In genomic region chr10:69734797-69735468, GRCh38 we compare ENCODE assay signal across 15 cellular contexts.
DNase-seq lines count a peak whose midpoint lies in the region; ATAC-seq, FAIRE-seq and TF ChIP-seq lines count a peak whose summit lies in the region.
"Had no signal": no experiment of that assay in that cellular context is flagged by ENCODE, and none has a peak within 500 bp of the region (broad histone marks: within the 10 kb centered on the region; RNA-seq: fewer than 3 reads in every experiment).

No MANE protein-coding gene starts in this region.

- in situ Hi-C loops in K562 (cut with MboI), result no loop called here

- intact Hi-C loops in OCI-LY7 (cut with micrococcal nuclease; ENCODE audit: unreplicated experiment) (no loop called here), K562 (cut with micrococcal nuclease) (no loop called here), aorta (cut with DNase I) (loop anchor here (5.0 kb wide), 1 partner anchor 67 kb away; the partner anchor contains the start of gene COL13A1 (in 2 of the 2))

- FAIRE-seq in K562 (lab: Jason Lieb, UNC), result no peak
- FAIRE-seq: kidney had no signal

- no peak for TF ChIP-seq CTCF in OCI-LY7 (conservative IDR thresholded peaks at IDR 0.05; ENCODE audit: low read length)
- no peak for TF ChIP-seq CTCF in K562 (IDR thresholded peaks at IDR 0.05 in 2 of 3, conservative IDR thresholded peaks at IDR 0.05 in 1 of 3; ENCODE audit: insufficient read depth in 2 of 3, low read depth in 1 of 3, low read length in 3 of 3)

- no peak overlapping the region for H3K4me2 ChIP-seq in OCI-LY7 (ENCODE audit: low read length)
- H3K4me2 ChIP-seq in K562 (ENCODE audit: insufficient read depth, low read length), result peak overlapping the region; percentile 58

- H3K36me3 ChIP-seq in OCI-LY7 (ENCODE audit: insufficient read depth, low read length), result no peaks in the 10 kb centered on the region
- no peaks in the 10 kb centered on the region for H3K36me3 ChIP-seq in K562 (ENCODE audit: control insufficient read depth, insufficient read depth, low read length)
- H3K36me3 ChIP-seq in aorta (ENCODE audit: control insufficient read depth in 1 of 2, insufficient read depth in 2 of 2, low read length in 1 of 2), result no peaks in the 10 kb centered on the region

- POLR2A ChIA-PET in OCI-LY7 (lab: Charles Lee), result no interaction called here
- POLR2A ChIA-PET in K562 (lab: Yijun Ruan, JAX), result interaction anchor here (1.4 kb wide), 1 partner anchor 16 kb away, joined by 3 read pairs; no protein-coding TSS in a partner anchor

- H3K9me1 ChIP-seq in K562 (ENCODE audit: control insufficient read depth, insufficient read depth, low read length), result no peaks in the 10 kb centered on the region

- no peaks in the 10 kb centered on the region for H3K9me2 ChIP-seq in OCI-LY7 (ENCODE audit: insufficient read depth, low read length)

- no peak; a peak in 1 of 4 replicates for TF ChIP-seq RAD21 in K562 (CRISPR knock-in tag; conservative IDR thresholded peaks at IDR 0.05 in 1 of 2, IDR thresholded peaks at IDR 0.05 in 1 of 2)

- peak; percentile 36 for DNase-seq in stimulated activated CD4-positive, alpha-beta T cell treated with anti-CD3 and anti-CD28 coated beads, Interleukin-1b, Interleukin-23, amount 100 ng/mL, for 48 hours
- no peak for DNase-seq in stimulated activated CD4-positive, alpha-beta T cell treated with anti-CD3 and anti-CD28 coated beads, Interleukin-4, amount 100 ng/mL, for 24 hours
- DNase-seq in OCI-LY7 (ENCODE audit: low spot score), result peak; percentile 22
- DNase-seq in K562 (ENCODE audit: extremely low read depth in 1 of 4, low spot score in 3 of 4), result peak in 1 of 4 experiments; percentile 27
- no peak for DNase-seq in aorta
- DNase-seq in GDM1 (lab: John Stamatoyannopoulos, UW), result no peak
- no peak for DNase-seq in activated effector memory CD4-positive, alpha-beta T cell treated with Interleukin-2 at 50 U/mL for 16 hours
- DNase-seq: foreskin fibroblast, H9, kidney, naive B cell, NCI-H226 had no signal

- ATAC-seq in K562 (peak; percentile 79), aorta (ENCODE audit: low FRiP score) (no peak), HG02981 (IDR thresholded peaks at IDR 0.05; ENCODE audit: unreplicated experiment) (no peak)

- H3K79me2 ChIP-seq in OCI-LY7 (ENCODE audit: insufficient read depth, low read depth, low read length), result no peaks in the 10 kb centered on the region
- H3K79me2 ChIP-seq in K562 (ENCODE audit: control insufficient read depth, insufficient read depth, low read length), result no peaks in the 10 kb centered on the region

- CTCF ChIA-PET in OCI-LY7 (lab: Charles Lee; ENCODE audit: unreplicated experiment), result no interaction called here
- CTCF ChIA-PET in K562 (lab: Yijun Ruan, JAX; ENCODE audit: low intra/inter-chr PET ratio), result no interaction called here

- no peak for TF ChIP-seq POLR2A in K562 (conservative IDR thresholded peaks at IDR 0.05)

- H3K4me3 ChIP-seq in OCI-LY7 (ENCODE audit: low read depth, low read length, poor library complexity, severe bottlenecking) (no peak overlapping the region), K562 (no peak overlapping the region), aorta (ENCODE audit: low read length in 2 of 2) (no peak overlapping the region)
- H3K4me3 ChIP-seq: skin epidermis had no signal

- 8% methylated on average over 9 of the region's 9 CpGs for WGBS in K562 (ENCODE audit: insufficient coverage, low coverage, missing lambda C conversion rate)
- WGBS in aorta, 2 donors, result 65 to 67% methylated on average over 9 of the region's 9 CpGs

- BruUV-seq in OCI-LY7 (replicated peaks; lab: Mats Ljungman, UMichigan), result no TSS peak
- BruUV-seq in K562 (replicated peaks; lab: Mats Ljungman, UMichigan), result no TSS peak

- H3K9me3 ChIP-seq in OCI-LY7 (ENCODE audit: low read length), result no peaks in the 10 kb centered on the region
- H3K9me3 ChIP-seq in K562 (replicated peaks; ENCODE audit: control insufficient read depth, insufficient read depth, low read depth, low read length), result no peaks in the 10 kb centered on the region
- no peaks in the 10 kb centered on the region for H3K9me3 ChIP-seq in aorta (ENCODE audit: control insufficient read depth, low read length)

- H3K27me3 ChIP-seq in K562 (ENCODE audit: control insufficient read depth in 2 of 2, insufficient read depth in 2 of 2, low read length in 2 of 2), result peaks cover 0 to 25% of the 10 kb centered on the region in 2 experiments; a peak in 2 of 5 replicates
- H3K27me3 ChIP-seq in aorta (ENCODE audit: control insufficient read depth in 1 of 2, insufficient read depth in 2 of 2, low read length in 1 of 2), result no peaks in the 10 kb centered on the region

- H3K27ac ChIP-seq in OCI-LY7 (ENCODE audit: low read depth, low read length, poor library complexity, severe bottlenecking), result no peak overlapping the region
- no peak overlapping the region for H3K27ac ChIP-seq in K562 (ENCODE audit: extremely low read depth, low read depth, low read length)
- peak overlapping the region; percentile 57 to 65 for H3K27ac ChIP-seq in aorta (ENCODE audit: low read depth in 1 of 2, low read length in 2 of 2)
- H3K27ac ChIP-seq: VCaP had no signal

- peak overlapping the region in 1 of 2 experiments; percentile 19; a peak in 2 of 4 replicates for H3K9ac ChIP-seq in K562 (ENCODE audit: insufficient read depth in 1 of 2, low read depth in 2 of 2, low read length in 2 of 2)

- H3K4me1 ChIP-seq in OCI-LY7 (ENCODE audit: insufficient read depth, low read length, poor library complexity, severe bottlenecking), result peaks cover 8% of the 10 kb centered on the region
- peaks cover 6 to 18% of the 10 kb centered on the region in 2 experiments for H3K4me1 ChIP-seq in K562 (replicated peaks in 1 of 2; ENCODE audit: control insufficient read depth in 2 of 2, insufficient read depth in 2 of 2, low read length in 2 of 2)
- H3K4me1 ChIP-seq in aorta (ENCODE audit: control insufficient read depth in 1 of 2, insufficient read depth in 2 of 2, low read length in 2 of 2), result peaks cover 0 to 2% of the 10 kb centered on the region in 2 donors

- TF ChIP-seq EP300 in K562 (IDR thresholded peaks at IDR 0.05; ENCODE audit: low read length), result peak; percentile 78

- peak overlapping the region; percentile 44; the same call in 1 of the 2 replicates for H2AFZ ChIP-seq in OCI-LY7 (ENCODE audit: low read length)
- 0 out of 2 replicates have a peak overlapping the region, but pooled peaks have one; percentile 23 for H2AFZ ChIP-seq in K562 (ENCODE audit: low read depth, low read length)

- H4K20me1 ChIP-seq in OCI-LY7 (ENCODE audit: insufficient read depth, low read length), result no peaks in the 10 kb centered on the region
- peaks cover 4% of the 10 kb centered on the region for H4K20me1 ChIP-seq in K562 (replicated peaks; ENCODE audit: control insufficient read depth, insufficient read depth, low read length)

TF ChIP-seq in K562, 482 proteins besides CTCF, POLR2A, EP300 and RAD21 (continues in another document):
- TF ChIP-seq MAX (CRISPR knock-in tag; IDR thresholded peaks at IDR 0.05) (no peak), ESRRA (IDR thresholded peaks at IDR 0.05; ENCODE audit: borderline replicate concordance, low read depth) (peak; percentile 99; the same call in 1 of the 2 replicates), ELF2 (CRISPR knock-in tag; IDR thresholded peaks at IDR 0.05) (no peak), ARNT (IDR thresholded peaks at IDR 0.05) (0 out of 4 replicates have a peak, but pooled peaks of 1 of the 2 experiments have one; percentile 23), SMARCA4 (IDR thresholded peaks at IDR 0.05) (peak; percentile 62; the same call in 1 of the 2 replicates), TEAD4 (IDR thresholded peaks at IDR 0.05; ENCODE audit: low read length) (peak; percentile 56; the same call in 1 of the 2 replicates), TEAD4 (CRISPR knock-in tag; IDR thresholded peaks at IDR 0.05; ENCODE audit: borderline replicate concordance) (no peak), MYC (IDR thresholded peaks at IDR 0.05; ENCODE audit: low read depth, low read length) (peak; percentile 67), MYC (CRISPR knock-in tag; IDR thresholded peaks at IDR 0.05; ENCODE audit: borderline replicate concordance, low read depth) (no peak), MAZ (CRISPR knock-in tag; conservative IDR thresholded peaks at IDR 0.05 in 1 of 2, IDR thresholded peaks at IDR 0.05 in 1 of 2) (0 out of 4 replicates have a peak, but pooled peaks of 1 of the 2 experiments have one; percentile 26), STAT5B (CRISPR knock-in tag; IDR thresholded peaks at IDR 0.05) (no peak), CXXC5 (CRISPR knock-in tag; IDR thresholded peaks at IDR 0.05) (0 out of 2 replicates have a peak, but pooled peaks have one; percentile 23), MEF2A (IDR thresholded peaks at IDR 0.05; ENCODE audit: control insufficient read depth, low read depth, low read length) (no peak), RBFOX2 (IDR thresholded peaks at IDR 0.05; ENCODE audit: low read depth, low read length) (peak; percentile 27; the same call in 1 of the 2 replicates), ATF4 (CRISPR knock-in tag; IDR thresholded peaks at IDR 0.05) (peak; percentile 99)

Comparison
In these comparisons a context has a peak if more than half of its experiments do, and no peak if none do; other contexts are left out.
1. DNase-seq: peak in stimulated activated CD4-positive, alpha-beta T cell treated with anti-CD3 and anti-CD28 coated beads, Interleukin-1b, Interleukin-23, amount 100 ng/mL, for 48 hours (single experiment) and OCI-LY7 (single experiment); none in stimulated activated CD4-positive, alpha-beta T cell treated with anti-CD3 and anti-CD28 coated beads, Interleukin-4, amount 100 ng/mL, for 24 hours (single experiment), aorta (0 of 2), GDM1 (single experiment) and activated effector memory CD4-positive, alpha-beta T cell treated with Interleukin-2 at 50 U/mL for 16 hours (single experiment).
2. H3K27ac ChIP-seq: peak in aorta (2 of 2); none in OCI-LY7 (single experiment) and K562 (single experiment).
3. intact Hi-C loops: an anchor here in aorta (5.0 kb wide); none called in OCI-LY7 and K562.